32 cellular contexts compared by ENCODE assay signal in the genomic region with DNA sequence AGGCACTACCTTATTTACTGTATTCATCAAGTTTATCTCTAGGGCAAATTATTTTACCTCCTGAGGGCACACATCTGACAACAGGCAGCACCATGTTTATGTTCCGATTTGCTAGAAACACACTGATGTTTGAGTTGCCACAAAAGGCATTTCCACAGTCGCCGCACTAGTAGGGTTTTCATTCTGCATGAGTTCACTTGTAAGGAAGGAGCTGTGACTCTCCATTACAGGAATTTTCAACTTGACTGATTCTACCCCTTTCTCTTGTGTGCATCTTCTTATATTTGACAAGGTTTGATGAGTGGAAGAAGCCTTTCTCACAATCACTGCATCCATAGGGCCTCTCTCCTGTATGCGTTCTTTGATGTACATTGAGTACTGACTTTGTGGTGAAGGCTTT.
"Had no signal": no experiment of that assay in that cellular context is flagged by ENCODE, and none has a peak within 500 bp of the region (broad histone marks: within the 10 kb centered on the region; RNA-seq: fewer than 3 reads in every experiment).

No MANE protein-coding gene starts in this region.

- H3K27me3 ChIP-seq: ascending aorta, cardiac muscle cell, MG63, SJSA1 had no signal

- H3K4me1 Mint-ChIP-seq: activated CD4-positive, alpha-beta T cell treated with anti-CD3 and anti-CD28 coated beads, Interleukin-2, amount 10 ng/mL, durations not matched to agents 24 days and 14 days; activated naive CD4-positive, alpha-beta T cell treated with anti-CD3 and anti-CD28 coated beads, Interleukin-2, amount 50 U/mL, for 24 hours; activated naive CD8-positive, alpha-beta T cell treated with anti-CD3 and anti-CD28 coated beads, Interleukin-2, amount 10 ng/mL, durations not matched to agents 7 days and 5 days; central memory CD8-positive, alpha-beta T cell had no signal

- DNase-seq: activated CD4-positive, alpha-beta T cell treated with anti-CD3 and anti-CD28 coated beads, Interleukin-2, amount 10 ng/mL, durations not matched to agents 24 days and 14 days; activated CD4-positive, alpha-beta T cell treated with anti-CD3 and anti-CD28 coated beads, Interleukin-2, amount 50 U/mL, for 4 hours; activated CD8-positive, alpha-beta T cell treated with anti-CD3 and anti-CD28 coated beads for 36 hours; activated gamma-delta T cell; activated naive CD4-positive, alpha-beta T cell treated with Interleukin-2 at 50 U/mL for 16 hours; activated naive CD8-positive, alpha-beta T cell treated with anti-CD3 and anti-CD28 coated beads, Interleukin-2, amount 10 ng/mL, durations not matched to agents 7 days and 5 days; activated T-cell treated with anti-CD3 and anti-CD28 coated beads, Interleukin-2, amount 50 U/mL, for 1 hour; amygdala; Karpas-422; KBM-7; MG63; NCI-H1048; NCI-H1105 treated with DMSO at 0.1 percent for 48 hours; NCI-H1436; NCI-H1694; NCI-H1930; NCI-H2081 treated with DMSO at 0.1 percent for 48 hours; NCI-H226; NCI-H446 treated with DMSO at 0.1 percent for 48 hours; NCI-H524; SHP77 treated with DMSO at 0.1 percent for 48 hours; SK-N-SH had no signal

- H3K4me2 ChIP-seq: SK-N-SH had no signal

- H3K27ac ChIP-seq: ascending aorta, cardiac muscle cell, SJSA1 had no signal

- H3K27me3 Mint-ChIP-seq: activated CD4-positive, alpha-beta T cell treated with anti-CD3 and anti-CD28 coated beads, Interleukin-2, amount 10 ng/mL, durations not matched to agents 24 days and 14 days; activated CD8-positive, alpha-beta T cell treated with anti-CD3 and anti-CD28 coated beads for 36 hours; activated naive CD4-positive, alpha-beta T cell treated with anti-CD3 and anti-CD28 coated beads, Interleukin-2, amount 50 U/mL, for 24 hours; activated naive CD8-positive, alpha-beta T cell treated with anti-CD3 and anti-CD28 coated beads, Interleukin-2, amount 10 ng/mL, durations not matched to agents 7 days and 5 days; central memory CD8-positive, alpha-beta T cell had no signal

- H3K4me3 ChIP-seq: ascending aorta, cardiac muscle cell, MG63, SJSA1 had no signal

- H3K27ac Mint-ChIP-seq: activated CD4-positive, alpha-beta T cell treated with anti-CD3 and anti-CD28 coated beads, Interleukin-2, amount 10 ng/mL, durations not matched to agents 24 days and 14 days; activated CD8-positive, alpha-beta T cell treated with anti-CD3 and anti-CD28 coated beads for 36 hours; activated naive CD4-positive, alpha-beta T cell treated with anti-CD3 and anti-CD28 coated beads, Interleukin-2, amount 50 U/mL, for 24 hours; activated naive CD8-positive, alpha-beta T cell treated with anti-CD3 and anti-CD28 coated beads, Interleukin-2, amount 10 ng/mL, durations not matched to agents 7 days and 5 days; activated T-helper 2 cell treated with anti-CD3 and anti-CD28 coated beads, Interferon-gamma antibody, Interleukin-2, Interleukin-4, amounts not matched to agents 10 μg/mL and 5 μg/mL and 100 μg/mL, durations not matched to agents 14 hours and 24 hours and 36 hours; T-helper 1 cell treated with Interleukin-12 subunit alpha and Interleukin-12 subunit beta and Interleukin-4 antibody, amounts not matched to agents 30 μg/mL and 1 μg/mL, for 36 hours; T-helper 2 cell treated with Interferon-gamma antibody and Interleukin-4, amounts not matched to agents 5 μg/mL and 100 μg/mL, for 36 hours had no signal

- H3K36me3 Mint-ChIP-seq: activated naive CD4-positive, alpha-beta T cell treated with anti-CD3 and anti-CD28 coated beads, Interleukin-2, amount 50 U/mL, for 24 hours; activated naive CD8-positive, alpha-beta T cell treated with anti-CD3 and anti-CD28 coated beads, Interleukin-2, amount 10 ng/mL, durations not matched to agents 7 days and 5 days had no signal

- H3K4me1 ChIP-seq: ascending aorta, SJSA1 had no signal

- H3K36me3 ChIP-seq: ascending aorta, cardiac muscle cell, MG63, SJSA1 had no signal

- FAIRE-seq: TTC549 had no signal

- H3K9me3 ChIP-seq: ascending aorta, MG63, SJSA1, SK-N-SH had no signal

- ATAC-seq: activated CD8-positive, alpha-beta T cell treated with anti-CD3 and anti-CD28 coated beads for 36 hours; Panc1 had no signal

- H3K9me3 Mint-ChIP-seq: activated CD4-positive, alpha-beta T cell treated with anti-CD3 and anti-CD28 coated beads, Interleukin-2, amount 10 ng/mL, durations not matched to agents 24 days and 14 days; T-helper 1 cell treated with Interleukin-12 subunit alpha and Interleukin-12 subunit beta and Interleukin-4 antibody, amounts not matched to agents 30 μg/mL and 1 μg/mL, for 36 hours had no signal

- H3K9ac ChIP-seq: SK-N-SH had no signal

- H3K4me3 Mint-ChIP-seq: activated CD4-positive, alpha-beta T cell treated with anti-CD3 and anti-CD28 coated beads, Interleukin-2, amount 10 ng/mL, durations not matched to agents 24 days and 14 days; activated CD8-positive, alpha-beta T cell treated with anti-CD3 and anti-CD28 coated beads for 36 hours; activated naive CD4-positive, alpha-beta T cell treated with anti-CD3 and anti-CD28 coated beads, Interleukin-2, amount 50 U/mL, for 24 hours; activated naive CD8-positive, alpha-beta T cell treated with anti-CD3 and anti-CD28 coated beads, Interleukin-2, amount 10 ng/mL, durations not matched to agents 7 days and 5 days; central memory CD8-positive, alpha-beta T cell; T-helper 1 cell treated with Interleukin-12 subunit alpha and Interleukin-12 subunit beta and Interleukin-4 antibody, amounts not matched to agents 30 μg/mL and 1 μg/mL, for 36 hours; T-helper 2 cell treated with Interferon-gamma antibody and Interleukin-4, amounts not matched to agents 5 μg/mL and 100 μg/mL, for 36 hours had no signal
